In the genomic region with DNA sequence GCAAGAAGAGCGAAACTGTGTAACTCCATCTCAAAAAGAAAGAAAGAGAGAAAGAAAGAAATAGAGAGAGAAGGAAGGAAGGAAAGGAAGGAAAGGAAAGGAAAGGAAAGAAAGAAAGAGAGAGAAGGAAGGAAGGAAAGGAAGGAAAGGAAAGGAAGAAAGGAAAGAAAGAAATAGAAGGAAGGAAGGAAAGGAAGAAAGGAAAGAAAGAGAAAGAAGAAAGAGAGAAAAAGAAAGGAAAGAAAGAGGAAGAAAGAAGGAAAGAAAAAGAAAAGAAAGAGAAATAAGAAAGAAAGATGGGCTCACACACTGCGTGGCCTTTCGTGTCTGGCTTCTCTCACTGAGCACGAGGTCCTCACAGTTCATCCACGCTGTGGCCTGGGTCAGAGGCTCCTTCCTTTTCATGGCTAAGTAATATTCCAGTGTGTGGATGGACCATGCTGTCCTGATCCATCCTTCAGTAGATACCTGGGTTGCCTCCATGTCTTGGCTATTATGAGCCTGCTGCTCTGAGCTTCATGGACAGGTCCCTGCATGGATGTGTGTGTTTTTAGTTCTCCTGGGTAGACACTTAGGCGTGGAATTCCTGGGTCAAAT, we compare ENCODE assay signal across 28 cellular contexts.
"Had no signal": no experiment of that assay in that cellular context is flagged by ENCODE, and none has a peak within 500 bp of the region (broad histone marks: within the 10 kb centered on the region; RNA-seq: fewer than 3 reads in every experiment).

No MANE protein-coding gene starts in this region.

- H3K36me3 ChIP-seq: ascending aorta, breast epithelium, cardiac muscle cell, colonic mucosa, esophagus squamous epithelium had no signal

- H3K4me1 ChIP-seq: ascending aorta, breast epithelium, colonic mucosa, esophagus squamous epithelium had no signal

- ATAC-seq: activated CD4-positive, CD25-positive, alpha-beta regulatory T cell treated with anti-CD3 and anti-CD28 coated beads, Interleukin-2, amount 50 U/mL, for 24 hours; activated CD8-positive, alpha-beta T cell treated with anti-CD3 and anti-CD28 coated beads for 36 hours; activated naive CD4-positive, alpha-beta T cell treated with anti-CD3 and anti-CD28 coated beads, Interleukin-2, amount 50 U/mL, for 72 hours had no signal

- H3K27ac ChIP-seq: ascending aorta, breast epithelium, cardiac muscle cell, colonic mucosa, epithelial cell of prostate, esophagus squamous epithelium, VCaP had no signal

- H3K4me3 ChIP-seq: ascending aorta, breast epithelium, cardiac muscle cell, colonic mucosa, esophagus squamous epithelium had no signal

- DNase-seq: activated B cell treated with CpG ODN at 0.5 μM for 24 hours; activated CD4-positive, alpha-beta T cell treated with anti-CD3 and anti-CD28 coated beads for 48 hours; activated CD4-positive, alpha-beta T cell treated with anti-CD3 and anti-CD28 coated beads, Interleukin-2, amount 50 U/mL, for 1 hour; activated CD4-positive, alpha-beta T cell treated with anti-CD3 and anti-CD28 coated beads, Interleukin-2, amount 50 U/mL, for 48 hours; activated CD8-positive, alpha-beta memory T cell treated with anti-CD3 and anti-CD28 coated beads for 24 hours; activated CD8-positive, alpha-beta T cell treated with anti-CD3 and anti-CD28 coated beads for 36 hours; activated gamma-delta T cell; activated naive CD4-positive, alpha-beta T cell; activated naive CD4-positive, alpha-beta T cell treated with anti-CD3 and anti-CD28 coated beads, Interleukin-2, amount 10 ng/mL, durations not matched to agents 7 days and 5 days; activated naive CD8-positive, alpha-beta T cell treated with anti-CD3 and anti-CD28 coated beads, Interleukin-2, amount 10 ng/mL, durations not matched to agents 7 days and 5 days; activated T-cell treated with anti-CD3 and anti-CD28 coated beads, Interleukin-2, amount 50 U/mL, for 48 hours; central memory CD4-positive, alpha-beta T cell; cerebellar nuclear complex; colonic mucosa; effector CD8-positive, alpha-beta T cell; esophagus squamous epithelium; foreskin melanocyte; head of caudate nucleus; T-helper 2 cell had no signal

- H3K9me3 ChIP-seq: ascending aorta, colonic mucosa had no signal

- H3K27me3 ChIP-seq: cardiac muscle cell, colonic mucosa had no signal

- FAIRE-seq: endometrium, endothelial cell of umbilical vein had no signal
